Comparison of ENCODE assay signal across 6 cellular contexts in genomic region chr17:4998666-4999428, GRCh38. TPM values are rescaled to one million over a fixed set of nuclear protein-coding genes. Genes with fewer than 3 reads are reported as not detected.
DNase-seq lines count a peak whose midpoint lies in the region; ATAC-seq and TF ChIP-seq lines count a peak whose summit lies in the region.

No MANE protein-coding gene starts in this region.

- H3K79me1 ChIP-seq in mesendoderm (ENCODE audit: low read length) = peaks cover 17% of the 10 kb centered on the region

- peaks cover 21% of the 10 kb centered on the region for H3K79me2 ChIP-seq in mesendoderm (ENCODE audit: control insufficient read depth, insufficient read depth, low read length)

- H3K27ac Mint-ChIP-seq in activated T-helper 17 cell treated with anti-CD3 and anti-CD28 coated beads, Interleukin-2, amount 50 U/mL, for 72 hours = peak overlapping the region; percentile 77

- TF ChIP-seq CTCF in GM12875 (IDR thresholded peaks at IDR 0.05; ENCODE audit: borderline replicate concordance, insufficient read depth, low read depth, low read length) = no peak

- peaks cover 43% of the 10 kb centered on the region for H3K36me3 Mint-ChIP-seq in activated T-helper 17 cell treated with anti-CD3 and anti-CD28 coated beads, Interleukin-2, amount 50 U/mL, for 72 hours (ENCODE audit: low read depth)

- H3K4me2 ChIP-seq in mesendoderm (ENCODE audit: low read length) = peak overlapping the region; percentile 100

- peak overlapping the region; percentile 70 for H3K4me3 Mint-ChIP-seq in activated T-helper 17 cell treated with anti-CD3 and anti-CD28 coated beads, Interleukin-2, amount 50 U/mL, for 72 hours

- H3K9me3 Mint-ChIP-seq in activated T-helper 17 cell treated with anti-CD3 and anti-CD28 coated beads, Interleukin-2, amount 50 U/mL, for 72 hours = no peaks in the 10 kb centered on the region

- H2BK120ac ChIP-seq in mesendoderm (ENCODE audit: low read depth, low read length) = no peak overlapping the region

- H3K23ac ChIP-seq in mesendoderm (ENCODE audit: low read length) = peak overlapping the region; percentile 100

- peak overlapping the region; percentile 7 for H2AK5ac ChIP-seq in mesendoderm (ENCODE audit: low read length)

- H3K36me3 ChIP-seq in mesendoderm (ENCODE audit: control insufficient read depth, insufficient read depth, low read length) = peaks cover 15% of the 10 kb centered on the region

- no peak overlapping the region for H3K27ac ChIP-seq in mesendoderm (ENCODE audit: low read depth, low read length)

- no peaks in the 10 kb centered on the region for H3K27me3 ChIP-seq in mesendoderm (ENCODE audit: insufficient read depth, low read length, poor library complexity)

- DNase-seq in mesendoderm (peak; percentile 16), epidermal melanocyte (ENCODE audit: insufficient read length, low spot score) (no peak)

- no peak overlapping the region for H3K4ac ChIP-seq in mesendoderm (ENCODE audit: low read depth, low read length)

- no peak overlapping the region for H2BK15ac ChIP-seq in mesendoderm (replicated peaks; ENCODE audit: low read depth)

- no CpG with 5 or more reads among the region's 14 CpGs for WGBS in mesendoderm (ENCODE audit: extremely low coverage, insufficient coverage, low lambda C conversion rate)

- H3K56ac ChIP-seq in mesendoderm (ENCODE audit: low read length) = peak overlapping the region; percentile 99

- H3K18ac ChIP-seq in mesendoderm (ENCODE audit: low read length) = no peak overlapping the region

- H4K5ac ChIP-seq in mesendoderm (ENCODE audit: low read length) = no peak overlapping the region

- H3K4me1 Mint-ChIP-seq in activated T-helper 17 cell treated with anti-CD3 and anti-CD28 coated beads, Interleukin-2, amount 50 U/mL, for 72 hours = peaks cover 16% of the 10 kb centered on the region

- peak overlapping the region; percentile 97 for H3K9ac ChIP-seq in mesendoderm (ENCODE audit: low read length)

- peaks cover 4% of the 10 kb centered on the region for H3K4me1 ChIP-seq in mesendoderm (ENCODE audit: control insufficient read depth, low read depth, low read length)

- H3K4me3 ChIP-seq in GM12875 (ENCODE audit: low read depth, low read length) = peak overlapping the region; percentile 70
- H3K4me3 ChIP-seq in mesendoderm (ENCODE audit: low read length) = peak overlapping the region; percentile 91

- H4K8ac ChIP-seq in mesendoderm (ENCODE audit: low read depth, low read length) = no peak overlapping the region

- no peak for ATAC-seq in activated T-helper 17 cell treated with anti-CD3 and anti-CD28 coated beads, Interleukin-2, amount 50 U/mL, for 72 hours (replicated peaks)
- ATAC-seq in HG02588 (IDR thresholded peaks at IDR 0.05; ENCODE audit: unreplicated experiment) = no peak
- ATAC-seq in HG02678 (IDR thresholded peaks at IDR 0.05; ENCODE audit: unreplicated experiment) = no peak

- H2BK5ac ChIP-seq in mesendoderm (ENCODE audit: low read length) = no peak overlapping the region

- no peaks in the 10 kb centered on the region for H3K27me3 Mint-ChIP-seq in activated T-helper 17 cell treated with anti-CD3 and anti-CD28 coated beads, Interleukin-2, amount 50 U/mL, for 72 hours

RNA-seq across cellular contexts. Expression of gene KIF1C, which starts 1.1 kb away (rescaled TPM):
- total RNA-seq in activated T-helper 17 cell treated with anti-CD3 and anti-CD28 coated beads, Interleukin-2, amount 50 U/mL, for 72 hours = 10 to 100 TPM; 47.4 to 54.4 TPM
- 37.6 TPM for polyA plus RNA-seq in mesendoderm (2013, experiment 1 of 2)
- 37.2 TPM for polyA plus RNA-seq in mesendoderm (2013, experiment 2 of 2)

RNA-seq across cellular contexts. Expression of gene INCA1, which starts 1.5 kb away (rescaled TPM):
- total RNA-seq in activated T-helper 17 cell treated with anti-CD3 and anti-CD28 coated beads, Interleukin-2, amount 50 U/mL, for 72 hours = under 1 TPM; 0.61 to 0.69 TPM
- 0.63 TPM for polyA plus RNA-seq in mesendoderm (2013, experiment 1 of 2)
- polyA plus RNA-seq in mesendoderm (2013, experiment 2 of 2) = 0.69 TPM

RNA-seq across cellular contexts. Expression of gene CAMTA2, which starts 11.4 kb away (rescaled TPM):
- total RNA-seq in activated T-helper 17 cell treated with anti-CD3 and anti-CD28 coated beads, Interleukin-2, amount 50 U/mL, for 72 hours = 100 to 1,000 TPM in 1 of 2 donors, 10 to 100 TPM in 1; 66.9 to 103 TPM
- polyA plus RNA-seq in mesendoderm (2013, experiment 1 of 2) = 8.5 TPM
- 9.6 TPM for polyA plus RNA-seq in mesendoderm (2013, experiment 2 of 2)

RNA-seq across cellular contexts. Expression of gene SPAG7, which starts 31.2 kb away (rescaled TPM):
- 10 to 100 TPM; 71.6 to 83.4 TPM for total RNA-seq in activated T-helper 17 cell treated with anti-CD3 and anti-CD28 coated beads, Interleukin-2, amount 50 U/mL, for 72 hours
- polyA plus RNA-seq in mesendoderm (2013, experiment 1 of 2) = 65.0 TPM
- 63.7 TPM for polyA plus RNA-seq in mesendoderm (2013, experiment 2 of 2)

RNA-seq across cellular contexts. Expression of gene SLC52A1, which starts 36.4 kb away (rescaled TPM):
- total RNA-seq in activated T-helper 17 cell treated with anti-CD3 and anti-CD28 coated beads, Interleukin-2, amount 50 U/mL, for 72 hours = under 1 TPM; 0.11 to 0.26 TPM
- 0.06 TPM for polyA plus RNA-seq in mesendoderm (2013, experiment 1 of 2)
- 0.07 TPM for polyA plus RNA-seq in mesendoderm (2013, experiment 2 of 2)
